17 cellular contexts compared by ENCODE assay signal in genomic region chr1:39569034-39569433, GRCh38. TPM values are rescaled to one million over a fixed set of nuclear protein-coding genes. Genes with fewer than 3 reads are reported as not detected.
DNase-seq lines count a peak whose midpoint lies in the region; ATAC-seq, FAIRE-seq and TF ChIP-seq lines count a peak whose summit lies in the region.
"Had no signal": no experiment of that assay in that cellular context is flagged by ENCODE, and none has a peak within 500 bp of the region (broad histone marks: within the 10 kb centered on the region; RNA-seq: fewer than 3 reads in every experiment).

No MANE protein-coding gene starts in this region.

- no peak overlapping the region for H3K27ac ChIP-seq in Karpas-422 (ENCODE audit: low read length)
- H3K27ac ChIP-seq: BLaER1 treated with 17β-estradiol and CSF1 and Interleukin-3, amounts not matched to agents 10 nM and 100 nM had no signal

- peaks cover 85% of the 10 kb centered on the region for H3K36me3 ChIP-seq in Karpas-422 (ENCODE audit: insufficient read depth, low read length)

- no peaks in the 10 kb centered on the region for H3K27me3 ChIP-seq in Karpas-422 (ENCODE audit: low read length)
- H3K27me3 ChIP-seq: BLaER1 treated with 17β-estradiol and CSF1 and Interleukin-3, amounts not matched to agents 10 nM and 100 nM had no signal

- no peaks in the 10 kb centered on the region for H3K9me3 Mint-ChIP-seq in activated CD4-positive, alpha-beta T cell treated with anti-CD3 and anti-CD28 coated beads for 36 hours (ENCODE audit: low read depth)
- no peaks in the 10 kb centered on the region for H3K9me3 Mint-ChIP-seq in activated T-helper 17 cell treated with anti-CD3 and anti-CD28 coated beads, Interleukin-2, amount 50 U/mL, for 72 hours
- H3K9me3 Mint-ChIP-seq in nephron progenitor cell, result no peaks in the 10 kb centered on the region
- H3K9me3 Mint-ChIP-seq: CD4-positive, CD25-positive, alpha-beta regulatory T cell; H9 had no signal

- H3K9me2 ChIP-seq in Karpas-422 (replicated peaks; ENCODE audit: insufficient read depth, low read length), result no peaks in the 10 kb centered on the region

- H3K27ac Mint-ChIP-seq in activated CD4-positive, alpha-beta T cell treated with anti-CD3 and anti-CD28 coated beads for 36 hours, result peak overlapping the region; percentile 4
- H3K27ac Mint-ChIP-seq in activated T-helper 17 cell treated with anti-CD3 and anti-CD28 coated beads, Interleukin-2, amount 50 U/mL, for 72 hours, result peak overlapping the region; percentile 44
- peak overlapping the region; percentile 14 for H3K27ac Mint-ChIP-seq in nephron progenitor cell

- H3K9me3 ChIP-seq in Karpas-422 (ENCODE audit: low read length), result no peaks in the 10 kb centered on the region
- H3K9me3 ChIP-seq: BLaER1 treated with 17β-estradiol and CSF1 and Interleukin-3, amounts not matched to agents 10 nM and 100 nM had no signal

- no peaks in the 10 kb centered on the region for H3K27me3 Mint-ChIP-seq in activated CD4-positive, alpha-beta T cell treated with anti-CD3 and anti-CD28 coated beads for 36 hours
- no peaks in the 10 kb centered on the region for H3K27me3 Mint-ChIP-seq in activated T-helper 17 cell treated with anti-CD3 and anti-CD28 coated beads, Interleukin-2, amount 50 U/mL, for 72 hours
- H3K27me3 Mint-ChIP-seq in nephron progenitor cell (ENCODE audit: low read depth, poor library complexity), result no peaks in the 10 kb centered on the region
- H3K27me3 Mint-ChIP-seq: CD4-positive, CD25-positive, alpha-beta regulatory T cell had no signal

- in situ Hi-C loops in GM13976 (cut with MboI; ENCODE audit: low sequenced_read_pairs, unreplicated experiment), result no loop called here

- no peak overlapping the region for H3K4me2 ChIP-seq in Karpas-422 (ENCODE audit: low read depth, low read length, poor library complexity, severe bottlenecking)
- H3K4me2 ChIP-seq: BLaER1 treated with 17β-estradiol and CSF1 and Interleukin-3, amounts not matched to agents 10 nM and 100 nM had no signal

- no peak for FAIRE-seq in D721Med (lab: Jason Lieb, UNC)
- FAIRE-seq: GM18507 had no signal

- TF ChIP-seq CTCF in nephron progenitor cell (IDR thresholded peaks at IDR 0.05) (no peak), GM13976 (IDR thresholded peaks at IDR 0.05; ENCODE audit: borderline replicate concordance, control extremely low read depth, extremely low read depth, insufficient read depth, missing control alignments) (no peak), D721Med (IDR thresholded peaks at IDR 0.05; ENCODE audit: insufficient read depth, missing control alignments) (no peak)

- no peak for DNase-seq in activated CD4-positive, alpha-beta T cell treated with anti-CD3 and anti-CD28 coated beads for 36 hours
- no peak for DNase-seq in activated CD4-positive, alpha-beta T cell treated with anti-CD3 and anti-CD28 coated beads, Interleukin-2, amount 50 U/mL, for 4 hours
- peak; percentile 23 for DNase-seq in Karpas-422
- no peak for DNase-seq in nephron progenitor cell
- no peak for DNase-seq in GM13976 (ENCODE audit: low spot score)
- no peak for DNase-seq in D721Med (ENCODE audit: insufficient read length, low spot score)
- DNase-seq: ACHN; CD4-positive, CD25-positive, alpha-beta regulatory T cell; DMS153; GF-D8; GOT3; H9; IMR-90 had no signal

- peaks cover 67% of the 10 kb centered on the region for H3K79me2 ChIP-seq in Karpas-422 (ENCODE audit: low read length)

- intact Hi-C loops in activated CD4-positive, alpha-beta T cell treated with anti-CD3 and anti-CD28 coated beads for 36 hours (cut with DNase I, micrococcal nuclease), result no loop called here

- CTCF ChIA-PET in activated CD4-positive, alpha-beta T cell treated with anti-CD3 and anti-CD28 coated beads for 36 hours (lab: Charles Lee), result interaction anchor here (0.6 to 1.1 kb wide), 3 partner anchors 8 to 167 kb away, joined by 3 to 4 read pairs (median 3); partner anchors contain the start of gene PABPC4

- peaks cover 86% of the 10 kb centered on the region for H3K36me3 Mint-ChIP-seq in activated CD4-positive, alpha-beta T cell treated with anti-CD3 and anti-CD28 coated beads for 36 hours (ENCODE audit: low read depth)
- peaks cover 100% of the 10 kb centered on the region for H3K36me3 Mint-ChIP-seq in activated T-helper 17 cell treated with anti-CD3 and anti-CD28 coated beads, Interleukin-2, amount 50 U/mL, for 72 hours (ENCODE audit: low read depth)
- peaks cover 85% of the 10 kb centered on the region for H3K36me3 Mint-ChIP-seq in nephron progenitor cell (ENCODE audit: low read depth)

- peaks cover 33% of the 10 kb centered on the region for H3K4me1 Mint-ChIP-seq in activated CD4-positive, alpha-beta T cell treated with anti-CD3 and anti-CD28 coated beads for 36 hours
- H3K4me1 Mint-ChIP-seq in activated T-helper 17 cell treated with anti-CD3 and anti-CD28 coated beads, Interleukin-2, amount 50 U/mL, for 72 hours, result peaks cover 20% of the 10 kb centered on the region
- peaks cover 24% of the 10 kb centered on the region for H3K4me1 Mint-ChIP-seq in nephron progenitor cell

- H3K9ac ChIP-seq in Karpas-422 (ENCODE audit: low read length), result no peak overlapping the region
- H3K9ac ChIP-seq: BLaER1 treated with 17β-estradiol and CSF1 and Interleukin-3, amounts not matched to agents 10 nM and 100 nM had no signal

- ATAC-seq in activated CD4-positive, alpha-beta T cell treated with anti-CD3 and anti-CD28 coated beads for 36 hours, result no peak
- ATAC-seq in activated T-helper 17 cell treated with anti-CD3 and anti-CD28 coated beads, Interleukin-2, amount 50 U/mL, for 72 hours (replicated peaks), result no peak
- no peak for ATAC-seq in GM19324 (IDR thresholded peaks at IDR 0.05; ENCODE audit: low FRiP score, unreplicated experiment)

- H3K4me3 ChIP-seq in Karpas-422 (ENCODE audit: low read length), result no peak overlapping the region
- H3K4me3 ChIP-seq: BLaER1 treated with 17β-estradiol and CSF1 and Interleukin-3, amounts not matched to agents 10 nM and 100 nM had no signal

- H2AFZ ChIP-seq in Karpas-422 (ENCODE audit: low read length), result no peak overlapping the region

- H3K4me3 Mint-ChIP-seq in activated CD4-positive, alpha-beta T cell treated with anti-CD3 and anti-CD28 coated beads for 36 hours, result no peak overlapping the region
- H3K4me3 Mint-ChIP-seq in activated T-helper 17 cell treated with anti-CD3 and anti-CD28 coated beads, Interleukin-2, amount 50 U/mL, for 72 hours, result no peak overlapping the region
- H3K4me3 Mint-ChIP-seq in nephron progenitor cell, result no peak overlapping the region
- H3K4me3 Mint-ChIP-seq: H9 had no signal

- POLR2A ChIA-PET in activated CD4-positive, alpha-beta T cell treated with anti-CD3 and anti-CD28 coated beads for 36 hours (lab: Charles Lee), result no interaction called here

- peaks cover 10% of the 10 kb centered on the region for H3K4me1 ChIP-seq in Karpas-422 (ENCODE audit: low read length)

- H4K20me1 ChIP-seq in Karpas-422 (ENCODE audit: insufficient read depth, low read depth, low read length), result peaks cover 70% of the 10 kb centered on the region

RNA-seq across cellular contexts. Expression of gene PABPC4, which starts 7.6 kb away (rescaled TPM):
- total RNA-seq in activated CD4-positive, alpha-beta T cell treated with anti-CD3 and anti-CD28 coated beads for 36 hours, result 100 to 1,000 TPM; 322 to 330 TPM
- 128 and 180 TPM in 2 replicates for total RNA-seq in Karpas-422 (2014; rRNA removed; shearing (Covaris generic); ENCODE audit: low replicate concordance)
- 100 to 1,000 TPM; 181 to 246 TPM for total RNA-seq in activated T-helper 17 cell treated with anti-CD3 and anti-CD28 coated beads, Interleukin-2, amount 50 U/mL, for 72 hours
